Comparison of ENCODE assay signal across 30 cellular contexts in genomic region chr3:1666865-1667264, GRCh38.
"Had no signal": no experiment of that assay in that cellular context is flagged by ENCODE, and none has a peak within 500 bp of the region (broad histone marks: within the 10 kb centered on the region; RNA-seq: fewer than 3 reads in every experiment).

No MANE protein-coding gene starts in this region.

- H3K27me3 Mint-ChIP-seq: progenitor cell of endocrine pancreas; stimulated activated memory B cell treated with anti-CD40 and anti-IgM and Interleukin-4, amounts not matched to agents 10 μg/mL and 1 μg/mL and 100 μg/mL, for 72 hours; stimulated activated naive CD8-positive, alpha-beta T cell treated with anti-CD3 and anti-CD28 coated beads, Interleukin-15, Interleukin-2, amounts not matched to agents 100 ng/mL and 50 ng/mL, for 24 hours had no signal

- H3K4me1 Mint-ChIP-seq: natural killer cell; nephron; neural progenitor cell; stimulated activated memory B cell treated with anti-CD40 and anti-IgM and Interleukin-4, amounts not matched to agents 10 μg/mL and 1 μg/mL and 100 μg/mL, for 72 hours had no signal

- H3K36me3 ChIP-seq: neural progenitor cell, ovary, spleen, stomach, thoracic aorta, thyroid gland, tibial nerve, upper lobe of left lung, vagina had no signal

- H3K9me3 Mint-ChIP-seq: nephron; neural progenitor cell; stimulated activated memory B cell treated with anti-CD40 and anti-IgM and Interleukin-4, amounts not matched to agents 10 μg/mL and 1 μg/mL and 100 μg/mL, for 72 hours had no signal

- H3K27ac ChIP-seq: neural progenitor cell, ovary, parathyroid adenoma, psoas muscle, skin epidermis, spleen, stomach, thoracic aorta, thyroid gland, tibial nerve, upper lobe of left lung, vagina had no signal

- H3K4me3 ChIP-seq: neural progenitor cell, ovary, psoas muscle, skin epidermis, smooth muscle cell, spleen, stomach, thoracic aorta, thyroid gland, tibial nerve, upper lobe of left lung, vagina had no signal

- H3K9me3 ChIP-seq: ovary, psoas muscle, thoracic aorta, thyroid gland, tibial nerve, upper lobe of left lung, vagina had no signal

- H2AFZ ChIP-seq: neural progenitor cell, parathyroid adenoma had no signal

- H3K79me2 ChIP-seq: parathyroid adenoma had no signal

- H3K27me3 ChIP-seq: neural progenitor cell, ovary, spleen, stomach, thyroid gland, tibial nerve, upper lobe of left lung, vagina had no signal

- H3K9ac ChIP-seq: neural progenitor cell, parathyroid adenoma had no signal

- FAIRE-seq: urothelium cell line had no signal

- H3K27ac Mint-ChIP-seq: natural killer cell; nephron; neural progenitor cell; progenitor cell of endocrine pancreas; stimulated activated memory B cell treated with anti-CD40 and anti-IgM and Interleukin-4, amounts not matched to agents 10 μg/mL and 1 μg/mL and 100 μg/mL, for 72 hours; stimulated activated naive CD8-positive, alpha-beta T cell treated with anti-CD3 and anti-CD28 coated beads, Interleukin-15, Interleukin-2, amounts not matched to agents 100 ng/mL and 50 ng/mL, for 24 hours had no signal

- H3K4me3 Mint-ChIP-seq: natural killer cell; nephron; neural progenitor cell; stimulated activated memory B cell treated with anti-CD40 and anti-IgM and Interleukin-4, amounts not matched to agents 10 μg/mL and 1 μg/mL and 100 μg/mL, for 72 hours; stimulated activated naive CD8-positive, alpha-beta T cell treated with anti-CD3 and anti-CD28 coated beads, Interleukin-15, Interleukin-2, amounts not matched to agents 100 ng/mL and 50 ng/mL, for 24 hours had no signal

- ATAC-seq: natural killer cell; psoas muscle; right cardiac atrium; sciatic nerve; stimulated activated memory B cell treated with anti-CD40 and anti-IgM and Interleukin-4, amounts not matched to agents 10 μg/mL and 1 μg/mL and 100 μg/mL, for 72 hours had no signal

- H3K4me1 ChIP-seq: neural progenitor cell, parathyroid adenoma, psoas muscle, spleen, stomach, thyroid gland, tibial nerve, upper lobe of left lung, vagina had no signal

- H3K36me3 Mint-ChIP-seq: natural killer cell; neural progenitor cell; stimulated activated memory B cell treated with anti-CD40 and anti-IgM and Interleukin-4, amounts not matched to agents 10 μg/mL and 1 μg/mL and 100 μg/mL, for 72 hours had no signal

- DNase-seq: natural killer cell; occipital lobe; ovary; posterior cingulate gyrus; psoas muscle; spleen; stimulated activated CD4-positive, alpha-beta T cell treated with anti-CD3 and anti-CD28 coated beads, Interleukin-12 subunit alpha, Interleukin-12 subunit beta, amount 100 ng/mL, for 4 hours; stimulated activated CD4-positive, alpha-beta T cell treated with anti-CD3 and anti-CD28 coated beads, Interleukin-1b, Interleukin-23, amount 100 ng/mL, for 48 hours; stimulated activated CD4-positive, alpha-beta T cell treated with anti-CD3 and anti-CD28 coated beads, Interleukin-4, amount 100 ng/mL, for 1 hour; stimulated activated CD4-positive, alpha-beta T cell treated with anti-CD3 and anti-CD28 coated beads, Interleukin-4, amount 100 ng/mL, for 4 hours; stimulated activated CD8-positive, alpha-beta memory T cell treated with anti-CD3 and anti-CD28 coated beads, Interleukin-4, amount 100 ng/mL, for 48 hours; stimulated activated naive CD4-positive, alpha-beta T cell treated with Interleukin-2 at 50 U/mL for 16 hours; stomach; thyroid gland; trophoblast cell; upper lobe of left lung had no signal

- H3K4me2 ChIP-seq: neural progenitor cell, smooth muscle cell had no signal
